Comparison of ENCODE assay signal across 16 cellular contexts in genomic region chr20:33359399-33360261, GRCh38. TPM values are rescaled to one million over a fixed set of nuclear protein-coding genes. Genes with fewer than 3 reads are reported as not detected.
DNase-seq lines count a peak whose midpoint lies in the region; ATAC-seq, FAIRE-seq and TF ChIP-seq lines count a peak whose summit lies in the region.
"Had no signal": no experiment of that assay in that cellular context is flagged by ENCODE, and none has a peak within 500 bp of the region (broad histone marks: within the 10 kb centered on the region; RNA-seq: fewer than 3 reads in every experiment).

No MANE protein-coding gene starts in this region.

- no peaks in the 10 kb centered on the region for H3K27me3 Mint-ChIP-seq in type B pancreatic cell
- H3K27me3 Mint-ChIP-seq in activated CD8-positive, alpha-beta T cell treated with anti-CD3 and anti-CD28 coated beads, Interleukin-2, amount 10 ng/mL, durations not matched to agents 7 days and 5 days (ENCODE audit: low read depth) = no peaks in the 10 kb centered on the region

- TF ChIP-seq CTCF in K562 (IDR thresholded peaks at IDR 0.05 in 2 of 3, conservative IDR thresholded peaks at IDR 0.05 in 1 of 3; ENCODE audit: insufficient read depth in 2 of 3, low read depth in 1 of 3, low read length in 3 of 3) (no peak), type B pancreatic cell (conservative IDR thresholded peaks at IDR 0.05) (no peak)

- DNase-seq in Right ventricle myocardium inferior (ENCODE audit: missing footprints) (no peak), cardiac septum (ENCODE audit: low spot score) (no peak), K562 (ENCODE audit: extremely low read depth in 1 of 4, low spot score in 3 of 4) (no peak), right cardiac atrium (no peak), type B pancreatic cell (ENCODE audit: extremely low spot score, unreplicated experiment) (no peak), RPMI8226 (no peak), NAMALWA (ENCODE audit: low spot score) (no peak)
- no peak for DNase-seq in activated CD8-positive, alpha-beta T cell treated with anti-CD3 and anti-CD28 coated beads, Interleukin-2, amount 10 ng/mL, durations not matched to agents 7 days and 5 days
- DNase-seq: H9, IMR-90, NCI-H1092, NCI-H1694, NCI-H69, PC-3, SHP77 had no signal

- POLR2A ChIA-PET in K562 (lab: Yijun Ruan, JAX) = interaction anchor here (1.0 to 2.1 kb wide), 2 partner anchors 10 to 42 kb away, joined by 3 to 4 read pairs; partner anchors contain the start of gene CDK5RAP1
- POLR2A ChIA-PET in activated CD8-positive, alpha-beta T cell treated with anti-CD3 and anti-CD28 coated beads, Interleukin-2, amount 10 ng/mL, durations not matched to agents 7 days and 5 days (lab: Charles Lee) = no interaction called here

- no peak for TF ChIP-seq POLR2A in K562 (conservative IDR thresholded peaks at IDR 0.05)

- TF ChIP-seq RAD21 in K562 (CRISPR knock-in tag; conservative IDR thresholded peaks at IDR 0.05 in 1 of 2, IDR thresholded peaks at IDR 0.05 in 1 of 2) = no peak

- no peaks in the 10 kb centered on the region for H3K9me3 Mint-ChIP-seq in type B pancreatic cell
- H3K9me3 Mint-ChIP-seq in activated CD8-positive, alpha-beta T cell treated with anti-CD3 and anti-CD28 coated beads, Interleukin-2, amount 10 ng/mL, durations not matched to agents 7 days and 5 days (ENCODE audit: insufficient read depth) = no peaks in the 10 kb centered on the region
- H3K9me3 Mint-ChIP-seq: H9 had no signal

- H3K4me2 ChIP-seq in K562 (ENCODE audit: insufficient read depth, low read length) = no peak overlapping the region
- H3K4me2 ChIP-seq: BLaER1 treated with 17β-estradiol and CSF1 and Interleukin-3, amounts not matched to agents 10 nM and 100 nM had no signal

- H3K36me3 ChIP-seq in K562 (ENCODE audit: control insufficient read depth, insufficient read depth, low read length) = peaks cover 61% of the 10 kb centered on the region

- H3K4me1 ChIP-seq in K562 (replicated peaks in 1 of 2; ENCODE audit: control insufficient read depth in 2 of 2, insufficient read depth in 2 of 2, low read length in 2 of 2) (no peaks in the 10 kb centered on the region), right cardiac atrium (ENCODE audit: control insufficient read depth, insufficient read depth, low read length) (no peaks in the 10 kb centered on the region)

- H3K9ac ChIP-seq in K562 (ENCODE audit: insufficient read depth in 1 of 2, low read depth in 2 of 2, low read length in 2 of 2) = no peak overlapping the region
- H3K9ac ChIP-seq: BLaER1 treated with 17β-estradiol and CSF1 and Interleukin-3, amounts not matched to agents 10 nM and 100 nM had no signal

- H3K9me1 ChIP-seq in K562 (ENCODE audit: control insufficient read depth, insufficient read depth, low read length) = no peaks in the 10 kb centered on the region

- H4K20me1 ChIP-seq in K562 (replicated peaks; ENCODE audit: control insufficient read depth, insufficient read depth, low read length) = no peaks in the 10 kb centered on the region
- H4K20me1 ChIP-seq: BLaER1 treated with 17β-estradiol and CSF1 and Interleukin-3, amounts not matched to agents 10 nM and 100 nM had no signal

- intact Hi-C loops in Right ventricle myocardium inferior (cut with DNase I) (no loop called here), cardiac septum (cut with DNase I) (no loop called here), K562 (cut with micrococcal nuclease) (no loop called here), right cardiac atrium (cut with DNase I) (no loop called here)

- H3K4me1 Mint-ChIP-seq in type B pancreatic cell (ENCODE audit: unreplicated experiment) = no peaks in the 10 kb centered on the region
- no peaks in the 10 kb centered on the region for H3K4me1 Mint-ChIP-seq in activated CD8-positive, alpha-beta T cell treated with anti-CD3 and anti-CD28 coated beads, Interleukin-2, amount 10 ng/mL, durations not matched to agents 7 days and 5 days (ENCODE audit: low read depth)
- H3K4me1 Mint-ChIP-seq: H9 had no signal

- in situ Hi-C loops in K562 (cut with MboI) = no loop called here

- no peaks in the 10 kb centered on the region for H3K79me2 ChIP-seq in K562 (ENCODE audit: control insufficient read depth, insufficient read depth, low read length)

- no peak overlapping the region for H2AFZ ChIP-seq in K562 (ENCODE audit: low read depth, low read length)

- FAIRE-seq in K562 (lab: Jason Lieb, UNC) = peak; percentile 37

- H3K27me3 ChIP-seq in K562 (ENCODE audit: control insufficient read depth in 2 of 2, insufficient read depth in 2 of 2, low read length in 2 of 2) (no peaks in the 10 kb centered on the region), right cardiac atrium (ENCODE audit: control insufficient read depth, insufficient read depth) (no peaks in the 10 kb centered on the region)
- H3K27me3 ChIP-seq: BLaER1 treated with 17β-estradiol and CSF1 and Interleukin-3, amounts not matched to agents 10 nM and 100 nM had no signal

- H3K36me3 Mint-ChIP-seq in type B pancreatic cell = peaks cover 31% of the 10 kb centered on the region
- peaks cover 33% of the 10 kb centered on the region for H3K36me3 Mint-ChIP-seq in activated CD8-positive, alpha-beta T cell treated with anti-CD3 and anti-CD28 coated beads, Interleukin-2, amount 10 ng/mL, durations not matched to agents 7 days and 5 days (ENCODE audit: low read depth)

- TF ChIP-seq EP300 in K562 (IDR thresholded peaks at IDR 0.05; ENCODE audit: low read length) = no peak

- no peak overlapping the region for H3K4me3 ChIP-seq in K562
- H3K4me3 ChIP-seq in right cardiac atrium (ENCODE audit: low read length) = no peak overlapping the region
- H3K4me3 ChIP-seq: BLaER1 treated with 17β-estradiol and CSF1 and Interleukin-3, amounts not matched to agents 10 nM and 100 nM had no signal

- peak overlapping the region; percentile 26 for H3K27ac Mint-ChIP-seq in type B pancreatic cell
- no peak overlapping the region for H3K27ac Mint-ChIP-seq in activated CD8-positive, alpha-beta T cell treated with anti-CD3 and anti-CD28 coated beads, Interleukin-2, amount 10 ng/mL, durations not matched to agents 7 days and 5 days

- H3K27ac ChIP-seq in K562 (ENCODE audit: extremely low read depth, low read depth, low read length) (no peak overlapping the region), right cardiac atrium (ENCODE audit: low read length) (no peak overlapping the region)
- H3K27ac ChIP-seq: BLaER1 treated with 17β-estradiol and CSF1 and Interleukin-3, amounts not matched to agents 10 nM and 100 nM had no signal

- H3K4me3 Mint-ChIP-seq in type B pancreatic cell = no peak overlapping the region
- no peak overlapping the region for H3K4me3 Mint-ChIP-seq in activated CD8-positive, alpha-beta T cell treated with anti-CD3 and anti-CD28 coated beads, Interleukin-2, amount 10 ng/mL, durations not matched to agents 7 days and 5 days
- H3K4me3 Mint-ChIP-seq: H9 had no signal

- CTCF ChIA-PET in K562 (lab: Yijun Ruan, JAX; ENCODE audit: low intra/inter-chr PET ratio) = no interaction called here
- CTCF ChIA-PET in activated CD8-positive, alpha-beta T cell treated with anti-CD3 and anti-CD28 coated beads, Interleukin-2, amount 10 ng/mL, durations not matched to agents 7 days and 5 days (lab: Charles Lee) = no interaction called here

- ATAC-seq in Right ventricle myocardium inferior (peak; percentile 34), K562 (no peak), right cardiac atrium (peak; percentile 29 to 54)
- ATAC-seq in activated CD8-positive, alpha-beta T cell treated with anti-CD3 and anti-CD28 coated beads, Interleukin-2, amount 10 ng/mL, durations not matched to agents 7 days and 5 days = no peak
- ATAC-seq: PC-3 had no signal

- H3K9me3 ChIP-seq in K562 (replicated peaks; ENCODE audit: control insufficient read depth, insufficient read depth, low read depth, low read length) (no peaks in the 10 kb centered on the region), right cardiac atrium (ENCODE audit: control insufficient read depth, low read length) (no peaks in the 10 kb centered on the region)
- H3K9me3 ChIP-seq: BLaER1 treated with 17β-estradiol and CSF1 and Interleukin-3, amounts not matched to agents 10 nM and 100 nM had no signal

- no TSS peak for BruUV-seq in K562 (replicated peaks; lab: Mats Ljungman, UMichigan)

- 77% methylated on average over 8 of the region's 8 CpGs for WGBS in K562 (ENCODE audit: insufficient coverage, low coverage, missing lambda C conversion rate)
- WGBS in right cardiac atrium = 63% methylated on average over 8 of the region's 8 CpGs

TF ChIP-seq in K562, 482 proteins besides CTCF, POLR2A, EP300 and RAD21 (continues in another document):
- no peak for TF ChIP-seq TCF7L2 (IDR thresholded peaks at IDR 0.05; ENCODE audit: low read depth, low read length)
- TF ChIP-seq RBM25 (IDR thresholded peaks at IDR 0.05; ENCODE audit: low read depth, low read length, severe bottlenecking) = no peak
- TF ChIP-seq GATA2 (CRISPR knock-in tag; IDR thresholded peaks at IDR 0.05) = no peak

RNA-seq across cellular contexts. Expression of gene CDK5RAP1, which starts 41.7 kb away (rescaled TPM):
- total RNA-seq in Right ventricle myocardium inferior (18.3 TPM), cardiac septum (21.3 TPM), K562 (2014; rRNA removed) (41.6 and 48.0 TPM in 2 replicates), K562 (2014; rRNA removed; fragmentation: Illumina TruSeq; extraction: Trizol) (62.9 and 66.0 TPM in 2 replicates), K562 (2015; rRNA removed; fragmentation: Illumina TruSeq; extraction: Trizol) (53.9 and 58.3 TPM in 2 replicates), K562 (2021) (51.6 and 53.5 TPM in 2 replicates), right cardiac atrium (10 to 100 TPM; 22.4 to 27.0 (median 24.6) TPM), type B pancreatic cell (ENCODE audit: low replicate concordance) (48.4 and 58.3 TPM in 2 replicates)
- total RNA-seq in K562 (2011; cell fraction: chromatin; rRNA removed; ENCODE audit: low replicate concordance) = 73.0 and 79.2 TPM in 2 replicates
- total RNA-seq in K562 (2011; cell fraction: nucleolus; rRNA removed) = 48.6 and 56.5 TPM in 2 replicates
- 61.2 and 70.1 TPM in 2 replicates for total RNA-seq in K562 (2011; cell fraction: nucleoplasm; rRNA removed)
- polyA plus RNA-seq in K562 (2011; rRNA removed) (51.9 and 54.5 TPM in 2 replicates), K562 (2014; fragmentation: Illumina TruSeq; extraction: Trizol) (67.1 and 69.4 TPM in 2 replicates), K562 (2014; fragmentation: Nextera tagmentation; extraction: Ambion mirVana) (100 to 1,000 TPM; 116 to 127 TPM), K562 (2014; rRNA removed) (46.4 and 50.5 TPM in 2 replicates), right cardiac atrium (26.0 TPM)
- 49.2 and 58.8 TPM in 2 replicates for polyA plus RNA-seq in K562 (2011; cell fraction: cytosol; rRNA removed)
- 94.2 and 97.9 TPM in 2 replicates for polyA plus RNA-seq in K562 (2011; cell fraction: nucleus; rRNA removed)
- 32.9 and 55.8 TPM in 2 replicates for polyA plus RNA-seq in K562 (2012)
- polyA minus RNA-seq in K562 (2011; rRNA and poly(A)+ RNA removed) = 60.7 and 69.9 TPM in 2 replicates
- 30.3 and 38.7 TPM in 2 replicates for polyA minus RNA-seq in K562 (2011; cell fraction: cytosol; rRNA and poly(A)+ RNA removed)
- 21.1 and 30.4 TPM in 2 replicates for polyA minus RNA-seq in K562 (2011; cell fraction: nucleus; rRNA and poly(A)+ RNA removed)
- total RNA-seq in activated CD8-positive, alpha-beta T cell treated with anti-CD3 and anti-CD28 coated beads, Interleukin-2, amount 10 ng/mL, durations not matched to agents 7 days and 5 days = 10 to 100 TPM; 32.9 to 37.5 TPM

Comparison
In these comparisons a context has a peak if more than half of its experiments do, and no peak if none do; other contexts are left out.
1. ATAC-seq: peak in Right ventricle myocardium inferior (single experiment) and right cardiac atrium (2 of 2); none in K562 (single experiment) and activated CD8-positive, alpha-beta T cell treated with anti-CD3 and anti-CD28 coated beads, Interleukin-2, amount 10 ng/mL, durations not matched to agents 7 days and 5 days (single experiment).